ENCODE assay signal across 22 cellular contexts in genomic region chr11:127993788-127994187, GRCh38.
A peak's percentile ranks its signal among the peaks of the same experiment; 100 is the strongest.
DNase-seq lines count a peak whose midpoint lies in the region; ATAC-seq, FAIRE-seq and TF ChIP-seq lines count a peak whose summit lies in the region.
"Had no signal": no experiment of that assay in that cellular context is flagged by ENCODE, and none has a peak within 500 bp of the region (broad histone marks: within the 10 kb centered on the region; RNA-seq: fewer than 3 reads in every experiment).

No MANE protein-coding gene starts in this region.

- no CpG with 5 or more reads among the region's 7 CpGs for WGBS in mesendoderm (ENCODE audit: extremely low coverage, insufficient coverage, low lambda C conversion rate)
- 93% methylated on average over 6 of the region's 7 CpGs for WGBS in esophagus muscularis mucosa

- peak; percentile 9; the same call in 1 of the 2 replicates for TF ChIP-seq CTCF in BJ (IDR thresholded peaks at IDR 0.05; ENCODE audit: insufficient read depth, low read depth, low read length)
- TF ChIP-seq CTCF in HCT116 (IDR thresholded peaks at IDR 0.05 in 2 of 3, conservative IDR thresholded peaks at IDR 0.05 in 1 of 3; ENCODE audit: borderline replicate concordance in 1 of 3, insufficient read depth in 1 of 3, low read depth in 2 of 3, low read length in 2 of 3): no peak
- TF ChIP-seq CTCF in astrocyte (IDR thresholded peaks at IDR 0.05; ENCODE audit: insufficient read depth, low read depth, low read length): peak; percentile 16
- no peak for TF ChIP-seq CTCF in esophagus muscularis mucosa (IDR thresholded peaks at IDR 0.05)

- H3K18ac ChIP-seq in mesendoderm (ENCODE audit: low read length): no peak overlapping the region

- H3K4me1 Mint-ChIP-seq in astrocyte (ENCODE audit: low read depth, unreplicated experiment): peaks cover 36% of the 10 kb centered on the region
- H3K4me1 Mint-ChIP-seq: activated naive CD8-positive, alpha-beta T cell treated with anti-CD3 and anti-CD28 coated beads, Interleukin-2, amount 10 ng/mL, durations not matched to agents 7 days and 5 days; T-cell had no signal

- no peak overlapping the region for H2AK5ac ChIP-seq in mesendoderm (ENCODE audit: low read length)

- H3K4me3 ChIP-seq in BJ (ENCODE audit: low read depth, low read length) (no peak overlapping the region), HCT116 (replicated peaks in 1 of 2; ENCODE audit: low read depth in 1 of 2, low read length in 2 of 2) (no peak overlapping the region), astrocyte (ENCODE audit: insufficient read depth, low read depth, low read length) (no peak overlapping the region), mesendoderm (ENCODE audit: low read length) (no peak overlapping the region), esophagus muscularis mucosa (no peak overlapping the region)
- H3K4me3 ChIP-seq: BLaER1 treated with 17β-estradiol and CSF1 and Interleukin-3, amounts not matched to agents 10 nM and 100 nM; ovary; smooth muscle cell; stomach; uterus had no signal

- no peaks in the 10 kb centered on the region for H3K9me3 Mint-ChIP-seq in astrocyte (ENCODE audit: unreplicated experiment)
- H3K9me3 Mint-ChIP-seq: activated naive CD8-positive, alpha-beta T cell treated with anti-CD3 and anti-CD28 coated beads, Interleukin-2, amount 10 ng/mL, durations not matched to agents 7 days and 5 days; T-cell had no signal

- H4K5ac ChIP-seq in mesendoderm (ENCODE audit: low read length): no peak overlapping the region

- CTCF ChIA-PET in BJ (lab: Yijun Ruan, JAX) (interaction anchor here (0.6 to 1.4 kb wide), 2 partner anchors 50 to 150 kb away, joined by 3 to 5 read pairs; no protein-coding TSS in a partner anchor), HCT116 (lab: Charles Lee) (no interaction called here)

- H3K9me2 ChIP-seq in HCT116 (ENCODE audit: insufficient read depth): no peaks in the 10 kb centered on the region

- H3K27ac ChIP-seq in HCT116 (ENCODE audit: low read depth, low read length) (no peak overlapping the region), astrocyte (ENCODE audit: low read depth, low read length) (no peak overlapping the region), mesendoderm (ENCODE audit: low read depth, low read length) (no peak overlapping the region), esophagus muscularis mucosa (replicated peaks in 1 of 4) (no peak overlapping the region)
- H3K27ac ChIP-seq: BLaER1 treated with 17β-estradiol and CSF1 and Interleukin-3, amounts not matched to agents 10 nM and 100 nM; KMS-11; ovary; stomach; uterus had no signal

- H4K20me1 ChIP-seq in HCT116 (ENCODE audit: insufficient read depth) (no peaks in the 10 kb centered on the region), astrocyte (ENCODE audit: insufficient read depth, low read length) (no peaks in the 10 kb centered on the region)
- H4K20me1 ChIP-seq: BLaER1 treated with 17β-estradiol and CSF1 and Interleukin-3, amounts not matched to agents 10 nM and 100 nM had no signal

- no peaks in the 10 kb centered on the region for H3K36me3 Mint-ChIP-seq in astrocyte (ENCODE audit: low read depth, unreplicated experiment)
- H3K36me3 Mint-ChIP-seq: activated naive CD8-positive, alpha-beta T cell treated with anti-CD3 and anti-CD28 coated beads, Interleukin-2, amount 10 ng/mL, durations not matched to agents 7 days and 5 days; T-cell had no signal

- no peaks in the 10 kb centered on the region for H3K79me1 ChIP-seq in mesendoderm (ENCODE audit: low read length)

- H3K27ac Mint-ChIP-seq in astrocyte (ENCODE audit: unreplicated experiment): peak overlapping the region; percentile 95
- H3K27ac Mint-ChIP-seq: activated naive CD8-positive, alpha-beta T cell treated with anti-CD3 and anti-CD28 coated beads, Interleukin-2, amount 10 ng/mL, durations not matched to agents 7 days and 5 days; T-cell had no signal

- FAIRE-seq in astrocyte (lab: Jason Lieb, UNC): no peak
- FAIRE-seq: endothelial cell of umbilical vein, GM12891, keratinocyte had no signal

- intact Hi-C loops in HCT116 (cut with micrococcal nuclease) (no loop called here), esophagus muscularis mucosa (cut with DNase I) (no loop called here)

- POLR2A ChIA-PET in BJ (lab: Charles Lee) (no interaction called here), HCT116 (lab: Charles Lee) (no interaction called here)

- H3K4me2 ChIP-seq in HCT116 (ENCODE audit: low read length): no peak overlapping the region
- no peak overlapping the region for H3K4me2 ChIP-seq in astrocyte (ENCODE audit: low read length)
- H3K4me2 ChIP-seq in mesendoderm (ENCODE audit: low read length): no peak overlapping the region
- H3K4me2 ChIP-seq: BLaER1 treated with 17β-estradiol and CSF1 and Interleukin-3, amounts not matched to agents 10 nM and 100 nM; KMS-11; smooth muscle cell had no signal

- H2BK15ac ChIP-seq in mesendoderm (replicated peaks; ENCODE audit: low read depth): no peak overlapping the region

- H2AFZ ChIP-seq in HCT116 (ENCODE audit: low read depth, low read length, poor library complexity, severe bottlenecking) (no peak overlapping the region), astrocyte (ENCODE audit: low read depth, low read length) (no peak overlapping the region)

- no peak for TF ChIP-seq POLR2A in HCT116 (IDR thresholded peaks at IDR 0.05; ENCODE audit: borderline replicate concordance, extremely low read depth, insufficient read depth, insufficient read length)
- TF ChIP-seq POLR2A in esophagus muscularis mucosa (IDR thresholded peaks at IDR 0.05; ENCODE audit: low read depth): no peak

- no peaks in the 10 kb centered on the region for H3K36me3 ChIP-seq in BJ (ENCODE audit: control insufficient read depth, insufficient read depth, low read length)
- no peaks in the 10 kb centered on the region for H3K36me3 ChIP-seq in HCT116 (ENCODE audit: control insufficient read depth in 1 of 2, insufficient read depth in 2 of 2, low read length in 2 of 2)
- no peaks in the 10 kb centered on the region for H3K36me3 ChIP-seq in astrocyte (ENCODE audit: insufficient read depth, low read length)
- H3K36me3 ChIP-seq in mesendoderm (ENCODE audit: control insufficient read depth, insufficient read depth, low read length): no peaks in the 10 kb centered on the region
- H3K36me3 ChIP-seq in esophagus muscularis mucosa: no peaks in the 10 kb centered on the region
- H3K36me3 ChIP-seq: BLaER1 treated with 17β-estradiol and CSF1 and Interleukin-3, amounts not matched to agents 10 nM and 100 nM; ovary; stomach; uterus had no signal

- RAD21 ChIA-PET in HCT116 (lab: Charles Lee; ENCODE audit: low non-redundant PET in 1 of 2, low total read pairs in 2 of 2, uncharacterized antibody in 2 of 2, unreplicated experiment in 2 of 2): no interaction called here

- H3K9ac ChIP-seq in HCT116 (ENCODE audit: low read length) (no peak overlapping the region), astrocyte (ENCODE audit: low read length) (no peak overlapping the region), mesendoderm (ENCODE audit: low read length) (no peak overlapping the region)
- H3K9ac ChIP-seq: BLaER1 treated with 17β-estradiol and CSF1 and Interleukin-3, amounts not matched to agents 10 nM and 100 nM; KMS-11 had no signal

- no peak for TF ChIP-seq EP300 in esophagus muscularis mucosa (IDR thresholded peaks at IDR 0.05)

- H3K27me3 Mint-ChIP-seq in astrocyte (ENCODE audit: low read depth, unreplicated experiment): no peaks in the 10 kb centered on the region

- TF ChIP-seq RAD21 in HCT116 (IDR thresholded peaks at IDR 0.05; ENCODE audit: low read depth): no peak

- H2BK120ac ChIP-seq in mesendoderm (ENCODE audit: low read depth, low read length): no peak overlapping the region

- ATAC-seq in HCT116 (peak; percentile 25; the same call in 1 of the 2 replicates), GM19035 (IDR thresholded peaks at IDR 0.05; ENCODE audit: unreplicated experiment) (no peak), GM21447 (IDR thresholded peaks at IDR 0.05; ENCODE audit: unreplicated experiment) (no peak), GM19397 (IDR thresholded peaks at IDR 0.05; ENCODE audit: unreplicated experiment) (no peak)

- peak overlapping the region; percentile 18 for H3K56ac ChIP-seq in mesendoderm (ENCODE audit: low read length)

- H3K79me2 ChIP-seq in HCT116 (ENCODE audit: insufficient read depth, low read length) (no peaks in the 10 kb centered on the region), astrocyte (ENCODE audit: insufficient read depth, low read length) (no peaks in the 10 kb centered on the region), mesendoderm (ENCODE audit: control insufficient read depth, insufficient read depth, low read length) (no peaks in the 10 kb centered on the region)

- no peak for DNase-seq in BJ (ENCODE audit: low read depth)
- DNase-seq in HCT116 (ENCODE audit: low read depth, low spot score): no peak
- no peak for DNase-seq in astrocyte (ENCODE audit: low read depth)
- DNase-seq in mesendoderm: peak; percentile 53
- no peak for DNase-seq in esophagus muscularis mucosa (ENCODE audit: extremely low spot score)
- DNase-seq: activated naive CD8-positive, alpha-beta T cell treated with anti-CD3 and anti-CD28 coated beads, Interleukin-2, amount 10 ng/mL, durations not matched to agents 7 days and 5 days; DND-41; NCI-H146; NCI-H524; ovary; stomach; T-cell; uterus had no signal

- no peak overlapping the region for H3K4me3 Mint-ChIP-seq in astrocyte (ENCODE audit: unreplicated experiment)
- H3K4me3 Mint-ChIP-seq: activated naive CD8-positive, alpha-beta T cell treated with anti-CD3 and anti-CD28 coated beads, Interleukin-2, amount 10 ng/mL, durations not matched to agents 7 days and 5 days; T-cell had no signal

- no peak overlapping the region for H3K23ac ChIP-seq in mesendoderm (ENCODE audit: low read length)

- no peak overlapping the region for H4K8ac ChIP-seq in mesendoderm (ENCODE audit: low read depth, low read length)

- H3K4me1 ChIP-seq in HCT116 (ENCODE audit: control insufficient read depth in 1 of 2, insufficient read depth in 2 of 2, low read length in 2 of 2): no peaks in the 10 kb centered on the region
- peaks cover 4% of the 10 kb centered on the region for H3K4me1 ChIP-seq in astrocyte (ENCODE audit: insufficient read depth, low read length)
- no peaks in the 10 kb centered on the region for H3K4me1 ChIP-seq in mesendoderm (ENCODE audit: control insufficient read depth, low read depth, low read length)
- H3K4me1 ChIP-seq in esophagus muscularis mucosa: no peaks in the 10 kb centered on the region
- H3K4me1 ChIP-seq: BLaER1 treated with 17β-estradiol and CSF1 and Interleukin-3, amounts not matched to agents 10 nM and 100 nM; stomach; uterus had no signal

- no TSS peak for BruUV-seq in HCT116 (replicated peaks; lab: Mats Ljungman, UMichigan)

- no peak overlapping the region for H3K4ac ChIP-seq in mesendoderm (ENCODE audit: low read depth, low read length)

- no peak overlapping the region for H2BK5ac ChIP-seq in mesendoderm (ENCODE audit: low read length)

- H3K27me3 ChIP-seq in BJ (ENCODE audit: control insufficient read depth, insufficient read depth, low read length) (no peaks in the 10 kb centered on the region), HCT116 (ENCODE audit: insufficient read depth, low read length) (no peaks in the 10 kb centered on the region), astrocyte (ENCODE audit: insufficient read depth, low read length) (no peaks in the 10 kb centered on the region), mesendoderm (ENCODE audit: insufficient read depth, low read length, poor library complexity) (no peaks in the 10 kb centered on the region), esophagus muscularis mucosa (no peaks in the 10 kb centered on the region)
- H3K27me3 ChIP-seq: BLaER1 treated with 17β-estradiol and CSF1 and Interleukin-3, amounts not matched to agents 10 nM and 100 nM; ovary; stomach; uterus had no signal

- H3K9me3 ChIP-seq in HCT116 (ENCODE audit: control insufficient read depth in 1 of 2, insufficient read depth in 1 of 2, low read depth in 1 of 2, low read length in 2 of 2): no peaks in the 10 kb centered on the region; a peak in 1 of 4 replicates
- no peaks in the 10 kb centered on the region for H3K9me3 ChIP-seq in astrocyte (ENCODE audit: insufficient read depth, low read depth, low read length)
- no peaks in the 10 kb centered on the region for H3K9me3 ChIP-seq in esophagus muscularis mucosa
- H3K9me3 ChIP-seq: BLaER1 treated with 17β-estradiol and CSF1 and Interleukin-3, amounts not matched to agents 10 nM and 100 nM; ovary; stomach; uterus had no signal

Comparison
In these comparisons a context has a peak if more than half of its experiments do, and no peak if none do; other contexts are left out.
1. CTCF ChIP-seq: peak in BJ (single experiment) and astrocyte (single experiment); none in HCT116 (0 of 3) and esophagus muscularis mucosa (0 of 3).